15 cellular contexts compared by ENCODE assay signal in the genomic region with DNA sequence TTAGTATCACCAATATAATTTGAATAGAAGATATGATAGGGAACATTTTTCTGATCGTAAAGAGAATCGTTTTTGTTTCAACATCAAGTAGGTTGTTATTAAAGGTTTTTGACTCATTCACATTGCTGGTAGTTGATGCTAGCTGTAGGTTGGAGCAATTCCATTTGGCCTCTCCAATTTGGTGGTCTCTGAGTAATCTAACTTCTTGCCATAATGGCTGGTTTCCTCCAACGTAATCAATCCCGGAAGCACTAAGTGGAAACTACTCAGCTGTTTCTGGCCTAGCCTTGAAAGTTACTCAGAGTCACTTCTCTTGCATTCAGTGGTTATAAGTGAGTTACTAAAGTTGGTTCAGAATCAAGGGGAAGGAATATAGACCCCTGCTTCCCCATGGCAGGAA.
"Had no signal": no experiment of that assay in that cellular context is flagged by ENCODE, and none has a peak within 500 bp of the region (broad histone marks: within the 10 kb centered on the region; RNA-seq: fewer than 3 reads in every experiment).

No MANE protein-coding gene starts in this region.

- ATAC-seq: activated CD8-positive, alpha-beta T cell treated with anti-CD3 and anti-CD28 coated beads, Interleukin-2, amount 10 ng/mL, durations not matched to agents 7 days and 5 days; activated T-helper 17 cell treated with anti-CD3 and anti-CD28 coated beads, Interleukin-2, amount 50 U/mL, for 72 hours; left ventricle myocardium superior; pancreas had no signal

- H3K4me3 ChIP-seq: adrenal gland, breast epithelium, pancreas, uterus had no signal

- DNase-seq: activated CD4-positive, alpha-beta T cell treated with anti-CD3 and anti-CD28 coated beads for 4 hours; activated CD8-positive, alpha-beta memory T cell treated with anti-CD3 and anti-CD28 coated beads, Interleukin-2, amount 50 U/mL, for 48 hours; activated CD8-positive, alpha-beta T cell treated with anti-CD3 and anti-CD28 coated beads, Interleukin-2, amount 10 ng/mL, durations not matched to agents 7 days and 5 days; activated naive CD4-positive, alpha-beta T cell treated with anti-CD3 and anti-CD28 coated beads for 36 hours; adrenal gland; hippocampal formation; left ventricle myocardium superior; pancreas; retina; stimulated activated CD4-positive, alpha-beta T cell treated with anti-CD3 and anti-CD28 coated beads, Interleukin-15, amount 100 ng/mL, for 24 hours; stimulated activated CD4-positive, alpha-beta T cell treated with anti-CD3 and anti-CD28 coated beads, Interleukin-4, amount 100 ng/mL, for 24 hours; T1000; uterus had no signal
